8 cellular contexts compared by ENCODE assay signal in the genomic region with DNA sequence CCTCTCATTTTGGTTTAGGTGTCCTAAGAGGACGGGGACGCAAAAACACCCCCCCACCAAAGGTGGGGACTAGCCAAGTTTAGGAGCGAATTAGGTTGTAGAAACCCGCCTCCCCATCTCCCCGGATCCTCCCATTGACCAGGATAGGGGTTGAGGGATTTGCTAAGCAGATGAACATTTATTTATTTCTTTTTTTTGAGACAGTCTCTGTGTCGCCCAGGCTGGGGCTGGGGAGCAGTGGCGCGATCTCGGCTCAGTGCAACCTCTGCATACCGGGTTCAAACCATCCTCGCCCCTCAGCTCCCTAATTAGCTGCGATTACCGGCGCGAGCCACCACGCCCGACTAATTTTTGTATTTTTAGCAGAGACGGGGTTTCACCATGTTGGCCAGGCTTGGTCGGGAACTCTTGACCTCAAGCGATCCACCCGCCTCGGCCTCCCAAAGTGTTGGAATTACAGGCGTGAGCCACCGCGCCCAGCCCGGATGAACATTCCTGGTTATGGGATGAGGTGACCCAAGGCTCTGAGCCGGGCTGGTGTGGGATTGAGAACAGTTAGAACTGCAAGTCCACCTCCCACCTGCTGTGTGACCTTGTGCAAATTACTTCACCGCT. TPM values are rescaled to one million over a fixed set of nuclear protein-coding genes. Genes with fewer than 3 reads are reported as not detected.
DNase-seq lines count a peak whose midpoint lies in the region; ATAC-seq and TF ChIP-seq lines count a peak whose summit lies in the region.

No MANE protein-coding gene starts in this region.

- H3K27me3 ChIP-seq in OCI-LY1 (ENCODE audit: insufficient read depth, low read length): no peaks in the 10 kb centered on the region
- no peaks in the 10 kb centered on the region for H3K27me3 ChIP-seq in colonic mucosa
- H3K27me3 ChIP-seq in transverse colon: no peaks in the 10 kb centered on the region

- H3F3A ChIP-seq in OCI-LY1 (ENCODE audit: insufficient read depth, low read length): no peaks in the 10 kb centered on the region

- intact Hi-C loops in colonic mucosa (cut with DNase I) (no loop called here), transverse colon (cut with DNase I; ENCODE audit: low total_unique reads) (no loop called here)

- TF ChIP-seq POLR2A in transverse colon (IDR thresholded peaks at IDR 0.05): no peak

- peak overlapping the region; percentile 87 for H3K27ac ChIP-seq in OCI-LY1 (ENCODE audit: low read depth, low read length, poor library complexity, severe bottlenecking)
- peak overlapping the region; percentile 98 for H3K27ac ChIP-seq in colonic mucosa
- peak overlapping the region; percentile 93 to 99 (median 98) for H3K27ac ChIP-seq in transverse colon

- H3K79me2 ChIP-seq in OCI-LY1 (ENCODE audit: insufficient read depth, low read length): peaks cover 51% of the 10 kb centered on the region

- no peak for ATAC-seq in HG02840 (IDR thresholded peaks at IDR 0.05; ENCODE audit: low FRiP score, unreplicated experiment)

- 4% methylated on average over 28 of the region's 28 CpGs; no CpG with 5 or more reads in 1 of the 2 donors for WGBS in transverse colon (ENCODE audit: low coverage in 1 of 2), 2 donors

- H3K9me2 ChIP-seq in OCI-LY1 (ENCODE audit: low read depth, low read length): no peaks in the 10 kb centered on the region

- TF ChIP-seq EP300 in transverse colon (IDR thresholded peaks at IDR 0.05; ENCODE audit: low read depth): no peak

- H3K4me1 ChIP-seq in OCI-LY1 (ENCODE audit: insufficient read depth, low read length, severe bottlenecking): peaks cover 24% of the 10 kb centered on the region
- H3K4me1 ChIP-seq in colonic mucosa: peaks cover 11% of the 10 kb centered on the region
- H3K4me1 ChIP-seq in transverse colon: peaks cover 23 to 46% (median 34%) of the 10 kb centered on the region in 4 donors

- no peaks in the 10 kb centered on the region for H4K20me1 ChIP-seq in OCI-LY1 (ENCODE audit: insufficient read depth, low read length)

- in situ Hi-C loops in transverse colon (cut with MboI; ENCODE audit: low pct_ligation_motif_present in 1 of 4, low pct_unique_long_range_greater_than_20kb in 1 of 4, low sequenced_read_pairs in 3 of 4): no loop called here

- H3K4me3 ChIP-seq in OCI-LY1 (ENCODE audit: low read depth, low read length, poor library complexity, severe bottlenecking) (peak overlapping the region; percentile 91), colonic mucosa (peak overlapping the region; percentile 67), transverse colon (peak overlapping the region; percentile 68 to 98 (median 94))

- H3K9me3 ChIP-seq in OCI-LY1 (ENCODE audit: low read length): no peaks in the 10 kb centered on the region
- no peaks in the 10 kb centered on the region for H3K9me3 ChIP-seq in colonic mucosa
- H3K9me3 ChIP-seq in transverse colon: no peaks in the 10 kb centered on the region

- H2AFZ ChIP-seq in OCI-LY1 (ENCODE audit: low read length): no peak overlapping the region

- peak overlapping the region; percentile 93 for H3K4me2 ChIP-seq in OCI-LY1 (ENCODE audit: low read length)

- TF ChIP-seq CTCF in OCI-LY1 (IDR thresholded peaks at IDR 0.05; ENCODE audit: low read length) (no peak), colonic mucosa (IDR thresholded peaks at IDR 0.05) (no peak), transverse colon (IDR thresholded peaks at IDR 0.05) (no peak)

- H3K36me3 ChIP-seq in OCI-LY1 (ENCODE audit: insufficient read depth, low read length) (peaks cover 44% of the 10 kb centered on the region), colonic mucosa (no peaks in the 10 kb centered on the region), transverse colon (no peaks in the 10 kb centered on the region)

- peak; percentile 42 for DNase-seq in NCI-H82 (lab: John Stamatoyannopoulos, UW)
- DNase-seq in NCI-H82 treated with DMSO at 0.1 percent for 48 hours (lab: John Stamatoyannopoulos, UW; ENCODE audit: unreplicated experiment): no peak
- DNase-seq in colonic mucosa: peak; percentile 48
- peak; percentile 26 to 39 for DNase-seq in lung microvascular endothelial cell (ENCODE audit: low read depth in 2 of 2)
- peak; percentile 55 for DNase-seq in transverse colon
- no peak for DNase-seq in retina

- peak overlapping the region; percentile 98 for H3K9ac ChIP-seq in OCI-LY1 (ENCODE audit: low read length)
- peak overlapping the region; percentile 89 to 96 for H3K9ac ChIP-seq in colonic mucosa (ENCODE audit: low read depth in 2 of 2, low read length in 2 of 2)

RNA-seq across cellular contexts. Expression of a gene that starts 0.9 kb away (rescaled TPM):
- total RNA-seq in colonic mucosa (100 to 1,000 TPM; 273 to 378 TPM), lung microvascular endothelial cell (85.4 and 89.1 TPM in 2 replicates), transverse colon (100 to 1,000 TPM; 179 to 315 (median 227) TPM)

RNA-seq across cellular contexts. Expression of a gene that starts 19.4 kb away (rescaled TPM):
- total RNA-seq in colonic mucosa: 10 to 100 TPM; 10.2 to 10.6 TPM
- 6.1 and 7.7 TPM in 2 replicates for total RNA-seq in lung microvascular endothelial cell
- 10 to 100 TPM in 2 of 4 donors, 1 to 10 TPM in 2; 5.6 to 17.8 (median 8.7) TPM for total RNA-seq in transverse colon

RNA-seq across cellular contexts. Expression of a gene that starts 51.0 kb away (rescaled TPM):
- total RNA-seq in colonic mucosa (1 to 10 TPM; 6.8 to 8.5 TPM), lung microvascular endothelial cell (5.0 and 5.6 TPM in 2 replicates), transverse colon (1 to 10 TPM; 2.2 to 8.4 (median 7.2) TPM)

Comparison
In these comparisons a context has a peak if more than half of its experiments do, and no peak if none do; other contexts are left out.
1. DNase-seq: peak in NCI-H82 (single experiment), colonic mucosa (single experiment), lung microvascular endothelial cell (2 of 2) and transverse colon (single experiment); none in NCI-H82 treated with DMSO at 0.1 percent for 48 hours (single experiment) and retina (single experiment).
2. Peak in every context shown above with its lines, with median percentiles within 50 percentile points of each other: H3K27ac ChIP-seq and H3K4me3 ChIP-seq.